In genomic region chr5:115369430-115370144, GRCh38 we compare ENCODE assay signal across 20 cellular contexts.
DNase-seq lines count a peak whose midpoint lies in the region; ATAC-seq and TF ChIP-seq lines count a peak whose summit lies in the region.
"Had no signal": no experiment of that assay in that cellular context is flagged by ENCODE, and none has a peak within 500 bp of the region (broad histone marks: within the 10 kb centered on the region; RNA-seq: fewer than 3 reads in every experiment).

No MANE protein-coding gene starts in this region.

- H3K4me1 ChIP-seq in HEK293 (ENCODE audit: control insufficient read depth, insufficient read depth, low read length) (no peaks in the 10 kb centered on the region), NT2/D1 (ENCODE audit: insufficient read depth, insufficient read length) (no peaks in the 10 kb centered on the region), neural progenitor cell (no peaks in the 10 kb centered on the region)

- H3K36me3 ChIP-seq in HEK293 (ENCODE audit: control insufficient read depth in 2 of 2, insufficient read depth in 1 of 2, low read length in 2 of 2) (no peaks in the 10 kb centered on the region), NT2/D1 (ENCODE audit: insufficient read depth, insufficient read length, low read length) (no peaks in the 10 kb centered on the region), neural progenitor cell (no peaks in the 10 kb centered on the region)
- H3K36me3 ChIP-seq: MG63, SJCRH30 had no signal

- H3K79me2 ChIP-seq in neural progenitor cell (ENCODE audit: low read depth) = no peaks in the 10 kb centered on the region

- H2AFZ ChIP-seq in neural progenitor cell (replicated peaks) = peak overlapping the region; percentile 65

- DNase-seq in NT2/D1 (ENCODE audit: low read depth, low spot score) = peak; percentile 51
- DNase-seq in iPS DF 4.7 (ENCODE audit: extremely low read depth, low spot score) = peak; percentile 62
- DNase-seq in neural progenitor cell (ENCODE audit: low spot score) = no peak
- DNase-seq in activated CD4-positive, alpha-beta T cell treated with anti-CD3 and anti-CD28 coated beads for 4 hours = no peak
- DNase-seq in AG08396 (ENCODE audit: low spot score) = no peak
- DNase-seq: CD4-positive, CD25-positive, alpha-beta regulatory T cell; DMS79; MG63; NCI-H1417; NCI-H1694 treated with DMSO at 0.1 percent for 48 hours; NCI-H2081 treated with DMSO at 0.1 percent for 48 hours; NCI-H2171 treated with DMSO at 0.1 percent for 48 hours; NCI-H526; OCI-M1; SJCRH30 had no signal

- no peaks in the 10 kb centered on the region for H4K20me1 ChIP-seq in neural progenitor cell (ENCODE audit: low read depth)

- no peaks in the 10 kb centered on the region for H3K27me3 Mint-ChIP-seq in neural progenitor cell (ENCODE audit: insufficient read depth, low read depth)

- H3K4me2 ChIP-seq in neural progenitor cell = no peak overlapping the region
- H3K4me2 ChIP-seq: A549 had no signal

- no peaks in the 10 kb centered on the region for H3K9me3 ChIP-seq in HEK293 (ENCODE audit: control insufficient read depth, insufficient read depth, low read depth, low read length)
- peaks cover 13% of the 10 kb centered on the region; the same call in 1 of the 2 replicates for H3K9me3 ChIP-seq in NT2/D1 (ENCODE audit: insufficient read depth, low read length)
- H3K9me3 ChIP-seq in neural progenitor cell (ENCODE audit: low read depth) = no peaks in the 10 kb centered on the region
- H3K9me3 ChIP-seq: A549, MG63, SJCRH30 had no signal

- ATAC-seq in GM18505 (IDR thresholded peaks at IDR 0.05; ENCODE audit: unreplicated experiment) (no peak), SK-N-SH treated with all-trans-retinoic acid at 6 μM for 48 hours (no peak)
- ATAC-seq: A549, HCT116 had no signal

- TF ChIP-seq CTCF in HEK293 (tag by site-specific recombination; IDR thresholded peaks at IDR 0.05) (no peak), neural progenitor cell (IDR thresholded peaks at IDR 0.05) (no peak)

- H3K36me3 Mint-ChIP-seq in neural progenitor cell = no peaks in the 10 kb centered on the region
- H3K36me3 Mint-ChIP-seq: CD4-positive, CD25-positive, alpha-beta regulatory T cell had no signal

- no peaks in the 10 kb centered on the region for H3K27me3 ChIP-seq in NT2/D1 (ENCODE audit: insufficient read depth, insufficient read length)
- no peaks in the 10 kb centered on the region for H3K27me3 ChIP-seq in neural progenitor cell
- H3K27me3 ChIP-seq: MG63, SJCRH30 had no signal

- no peak for TF ChIP-seq POLR2A in GM18505 (IDR thresholded peaks at IDR 0.05; ENCODE audit: borderline replicate concordance, extremely low read depth, insufficient read depth, insufficient read length)

- H3K27ac ChIP-seq in HEK293 (ENCODE audit: extremely low read depth, low read depth, low read length) (no peak overlapping the region), neural progenitor cell (no peak overlapping the region)
- H3K27ac ChIP-seq: A549, SJCRH30 had no signal

- H3K9me3 Mint-ChIP-seq in neural progenitor cell = no peaks in the 10 kb centered on the region
- H3K9me3 Mint-ChIP-seq: CD4-positive, CD25-positive, alpha-beta regulatory T cell had no signal

- H3K4me3 Mint-ChIP-seq in neural progenitor cell = no peak overlapping the region
- H3K4me3 Mint-ChIP-seq: CD4-positive, CD25-positive, alpha-beta regulatory T cell had no signal

- H3K9ac ChIP-seq in NT2/D1 (ENCODE audit: insufficient read length, low read depth) (no peak overlapping the region), neural progenitor cell (no peak overlapping the region)

- POLR2A ChIA-PET in HEK293 (lab: Yijun Ruan, JAX) = no interaction called here

- CTCF ChIA-PET in HEK293 (lab: Yijun Ruan, JAX) = interaction anchor here (0.6 to 0.8 kb wide), 3 partner anchors 9 to 761 kb away, joined by 3 to 4 read pairs (median 3); no protein-coding TSS in a partner anchor

- H3K27ac Mint-ChIP-seq in neural progenitor cell = no peak overlapping the region
- H3K27ac Mint-ChIP-seq: CD4-positive, CD25-positive, alpha-beta regulatory T cell had no signal

- H3K4me3 ChIP-seq in HEK293 (ENCODE audit: low read depth, low read length) (no peak overlapping the region), NT2/D1 (ENCODE audit: insufficient read length, low read depth) (no peak overlapping the region), neural progenitor cell (no peak overlapping the region)
- H3K4me3 ChIP-seq: A549, MG63, SJCRH30 had no signal

- H3F3A ChIP-seq in neural progenitor cell (ENCODE audit: low read depth) = no peaks in the 10 kb centered on the region

- peaks cover 11% of the 10 kb centered on the region for H3K4me1 Mint-ChIP-seq in neural progenitor cell
- H3K4me1 Mint-ChIP-seq: CD4-positive, CD25-positive, alpha-beta regulatory T cell had no signal

TF ChIP-seq in HEK293, 187 proteins besides CTCF, POLR2A, EP300 and RAD21:
- TF ChIP-seq ZNF223 (tag by site-specific recombination; IDR thresholded peaks at IDR 0.05) (no peak), ZFHX2 (tag by site-specific recombination; conservative IDR thresholded peaks at IDR 0.05) (0 out of 2 replicates have a peak, but pooled peaks have one; percentile 15)

TF ChIP-seq in SK-N-SH treated with all-trans-retinoic acid at 6 μM for 48 hours, 23 proteins besides CTCF, POLR2A, EP300 and RAD21 (continues in another document):
- TF ChIP-seq ZC3H10 (CRISPR knock-in tag; IDR thresholded peaks at IDR 0.05) = no peak
- TF ChIP-seq PPARA (CRISPR knock-in tag; IDR thresholded peaks at IDR 0.05; ENCODE audit: borderline replicate concordance) = no peak
- TF ChIP-seq ESRRG (CRISPR knock-in tag; IDR thresholded peaks at IDR 0.05) = no peak
- TF ChIP-seq PATZ1 (CRISPR knock-in tag; IDR thresholded peaks at IDR 0.05; ENCODE audit: borderline replicate concordance) = no peak
- TF ChIP-seq CREB5 (CRISPR knock-in tag; IDR thresholded peaks at IDR 0.05; ENCODE audit: low read depth) = no peak
- TF ChIP-seq ZNF70 (CRISPR knock-in tag; IDR thresholded peaks at IDR 0.05) = no peak
- no peak for TF ChIP-seq CSDC2 (CRISPR knock-in tag; IDR thresholded peaks at IDR 0.05)
- no peak for TF ChIP-seq TOX (CRISPR knock-in tag; IDR thresholded peaks at IDR 0.05; ENCODE audit: borderline replicate concordance)
- TF ChIP-seq ISL1 (CRISPR knock-in tag; IDR thresholded peaks at IDR 0.05) = no peak
- no peak for TF ChIP-seq TCF4 (CRISPR knock-in tag; IDR thresholded peaks at IDR 0.05; ENCODE audit: borderline replicate concordance)
- TF ChIP-seq TSHZ2 (CRISPR knock-in tag; IDR thresholded peaks at IDR 0.05) = no peak

Comparison
In these comparisons a context has a peak if more than half of its experiments do, and no peak if none do; other contexts are left out.
1. DNase-seq: peak in NT2/D1 (single experiment) and iPS DF 4.7 (single experiment); none in neural progenitor cell (single experiment), activated CD4-positive, alpha-beta T cell treated with anti-CD3 and anti-CD28 coated beads for 4 hours (0 of 2) and AG08396 (single experiment).